Comparison of ENCODE assay signal across 1 cellular context in genomic region chr5:168736201-168736940, GRCh38.
TF ChIP-seq lines count a peak whose summit lies in the region.

No MANE protein-coding gene starts in this region.

TF ChIP-seq in H1, 55 proteins besides CTCF, POLR2A, EP300 and RAD21:
- TF ChIP-seq CTBP2 (IDR thresholded peaks at IDR 0.05; ENCODE audit: borderline replicate concordance, insufficient read depth, insufficient read length, low read length) (no peak), MAX (IDR thresholded peaks at IDR 0.05) (no peak), TBP (IDR thresholded peaks at IDR 0.05; ENCODE audit: low read depth, low read length) (no peak)
